In the genomic region with DNA sequence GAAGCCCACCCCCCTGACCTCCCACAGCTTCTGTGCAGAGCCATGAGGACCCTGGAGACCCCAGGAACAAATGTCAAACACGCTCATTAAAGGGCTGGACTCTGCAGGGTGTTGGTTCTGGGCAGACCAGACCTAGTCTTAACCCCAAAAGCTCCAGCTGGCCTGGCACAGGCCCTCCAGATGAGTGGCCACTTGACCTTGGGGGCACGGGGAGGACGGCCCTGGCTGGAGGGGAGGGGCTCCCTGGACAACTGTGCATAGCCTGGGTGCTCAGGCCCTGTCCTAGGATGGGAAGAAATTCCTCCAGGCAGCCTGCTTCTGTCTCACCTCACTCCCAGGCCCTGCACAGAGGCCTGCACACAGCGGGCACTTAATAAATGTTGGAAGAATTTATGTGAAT, we compare ENCODE assay signal across 36 cellular contexts. TPM values are rescaled to one million over a fixed set of nuclear protein-coding genes. Genes with fewer than 3 reads are reported as not detected.
"Had no signal": no experiment of that assay in that cellular context is flagged by ENCODE, and none has a peak within 500 bp of the region (broad histone marks: within the 10 kb centered on the region; RNA-seq: fewer than 3 reads in every experiment).

No MANE protein-coding gene starts in this region.

- H3K4me1 ChIP-seq: adrenal gland, breast epithelium had no signal

- ATAC-seq: activated naive CD4-positive, alpha-beta T cell treated with anti-CD3 and anti-CD28 coated beads, Interleukin-2, amount 50 U/mL, for 72 hours; activated naive CD8-positive, alpha-beta T cell treated with anti-CD3 and anti-CD28 coated beads, Interleukin-2, amount 50 U/mL, for 24 hours; activated T-cell treated with anti-CD3 and anti-CD28 coated beads, Interleukin-2, amount 50 U/mL, for 4 hours; activated T-cell treated with anti-CD3 and anti-CD28 coated beads, Interleukin-2, amount 50 U/mL, for 72 hours; activated T-helper 17 cell treated with anti-CD3 and anti-CD28 coated beads, Interleukin-2, amount 50 U/mL, for 72 hours; body of pancreas had no signal

- H3K36me3 ChIP-seq: adrenal gland, ascending aorta, brain microvascular endothelial cell, breast epithelium, cardiac muscle cell had no signal

- FAIRE-seq: astrocyte, bronchial epithelial cell had no signal

- H3K4me3 ChIP-seq: adrenal gland, ascending aorta, body of pancreas, breast epithelium, cardiac muscle cell had no signal

- H3K9me3 ChIP-seq: adrenal gland, ascending aorta, body of pancreas had no signal

- DNase-seq: activated effector memory CD4-positive, alpha-beta T cell treated with anti-CD3 and anti-CD28 coated beads, Interleukin-2, amount 50 U/mL, for 16 hours; activated effector memory CD4-positive, alpha-beta T cell treated with Interleukin-2 at 50 U/mL for 16 hours; activated gamma-delta T cell; activated gamma-delta T cell treated with Interleukin-2 at 50 U/mL for 16 hours; activated naive CD4-positive, alpha-beta T cell; activated naive CD4-positive, alpha-beta T cell treated with anti-CD3 and anti-CD28 coated beads for 36 hours; activated naive CD4-positive, alpha-beta T cell treated with anti-CD3 and anti-CD28 coated beads, Interleukin-2, amount 10 ng/mL, durations not matched to agents 7 days and 5 days; activated naive CD4-positive, alpha-beta T cell treated with anti-CD3 and anti-CD28 coated beads, Interleukin-2, amount 50 U/mL, for 16 hours; activated naive CD4-positive, alpha-beta T cell treated with Interleukin-2 at 50 U/mL for 16 hours; activated naive CD8-positive, alpha-beta T cell treated with anti-CD3 and anti-CD28 coated beads for 36 hours; activated naive CD8-positive, alpha-beta T cell treated with anti-CD3 and anti-CD28 coated beads, Interleukin-2, amount 10 ng/mL, durations not matched to agents 7 days and 5 days; activated naive CD8-positive, alpha-beta T cell treated with anti-CD3 and anti-CD28 coated beads, Interleukin-2, amount 50 U/mL, for 24 hours; activated T-cell treated with anti-CD3 and anti-CD28 coated beads, Interleukin-2, amount 50 U/mL, for 1 hour; activated T-cell treated with anti-CD3 and anti-CD28 coated beads, Interleukin-2, amount 50 U/mL, for 24 hours; activated T-cell treated with anti-CD3 and anti-CD28 coated beads, Interleukin-2, amount 50 U/mL, for 4 hours; activated T-cell treated with anti-CD3 and anti-CD28 coated beads, Interleukin-2, amount 50 U/mL, for 48 hours; activated T-cell treated with anti-CD3 and anti-CD28 coated beads, Interleukin-2, amount 50 U/mL, for 72 hours; adrenal gland; amniotic stem cell; amygdala; anterior cingulate cortex; aorta; body of pancreas; brain microvascular endothelial cell; caudate nucleus; central memory CD4-positive, alpha-beta T cell; cerebellar nuclear complex had no signal

- H3K27ac ChIP-seq: adrenal gland, ascending aorta, body of pancreas, brain microvascular endothelial cell, breast epithelium, cardiac muscle cell had no signal

- H3K27me3 ChIP-seq: ascending aorta, body of pancreas, cardiac muscle cell had no signal

RNA-seq across cellular contexts. Expression of a gene that starts 9.4 kb away (rescaled TPM):
- total RNA-seq: activated naive CD4-positive, alpha-beta T cell treated with anti-CD3 and anti-CD28 coated beads for 36 hours; activated naive CD8-positive, alpha-beta T cell treated with anti-CD3 and anti-CD28 coated beads for 36 hours; activated naive CD8-positive, alpha-beta T cell treated with anti-CD3 and anti-CD28 coated beads, Interleukin-2, amount 10 ng/mL, durations not matched to agents 7 days and 5 days; activated T-cell treated with anti-CD3 and anti-CD28 coated beads, Interleukin-2, amount 50 U/mL, for 4 hours; activated T-cell treated with anti-CD3 and anti-CD28 coated beads, Interleukin-2, amount 50 U/mL, for 72 hours; activated T-helper 1 cell treated with anti-CD3 and anti-CD28 coated beads, Interleukin-12 subunit alpha, Interleukin-12 subunit beta, Interleukin-2, Interleukin-4 antibody, amounts not matched to agents 30 ng/mL and 10 ng/mL and 1 ng/mL, durations not matched to agents 14 hours and 24 hours and 36 hours; activated T-helper 17 cell treated with anti-CD3 and anti-CD28 coated beads, Interleukin-2, amount 50 U/mL, for 72 hours; activated T-helper 2 cell treated with anti-CD3 and anti-CD28 coated beads, Interferon-gamma antibody, Interleukin-2, Interleukin-4, amounts not matched to agents 10 μg/mL and 5 μg/mL and 100 μg/mL, durations not matched to agents 14 hours and 24 hours and 36 hours had no signal
